Comparison of ENCODE assay signal across 8 cellular contexts in the genomic region with DNA sequence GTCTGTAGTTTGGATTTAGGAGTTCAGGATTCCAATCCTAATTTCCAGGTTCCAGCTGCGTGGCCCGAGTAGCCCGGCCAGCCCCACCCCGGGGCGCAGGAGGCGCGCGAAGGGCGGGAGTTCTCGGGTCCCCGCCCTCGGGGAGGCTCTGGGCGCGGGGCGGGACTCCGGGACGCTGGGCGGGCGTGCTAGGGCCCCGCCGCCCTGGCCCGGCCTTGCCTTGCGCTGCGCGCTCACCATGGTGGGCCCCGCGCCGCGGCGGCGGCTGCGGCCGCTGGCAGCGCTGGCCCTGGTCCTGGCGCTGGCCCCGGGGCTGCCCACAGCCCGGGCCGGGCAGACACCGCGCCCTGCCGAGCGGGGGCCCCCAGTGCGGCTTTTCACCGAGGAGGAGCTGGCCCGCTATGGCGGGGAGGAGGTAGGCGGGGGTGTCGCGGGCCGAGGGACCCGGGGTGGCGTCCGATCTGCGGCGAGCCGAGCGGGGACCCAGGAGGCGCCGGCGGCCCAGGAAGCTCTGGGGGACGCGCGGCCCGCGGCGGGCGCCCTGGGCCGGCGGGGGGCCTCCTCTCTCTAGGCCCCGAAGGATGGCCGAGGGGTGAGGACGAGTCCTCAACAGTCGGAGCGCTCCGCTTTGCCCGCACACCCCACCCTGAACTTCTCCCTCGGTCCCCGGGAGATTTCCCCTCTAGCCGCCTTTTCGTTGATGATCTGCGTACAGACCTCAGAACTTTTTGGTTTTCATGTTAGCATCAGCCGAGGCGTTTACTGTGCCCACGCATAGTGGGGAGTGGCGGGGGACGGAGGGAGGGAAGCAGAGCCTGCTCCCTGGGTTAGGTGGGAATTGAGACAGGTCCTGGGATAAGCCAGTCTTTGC. TPM values are rescaled to one million over a fixed set of nuclear protein-coding genes. Genes with fewer than 3 reads are reported as not detected.
DNase-seq lines count a peak whose midpoint lies in the region; ATAC-seq, FAIRE-seq and TF ChIP-seq lines count a peak whose summit lies in the region.

TSS of gene NENF (plus strand) at position 215 of the 871 bp plus-strand sequence. CDS start at position 239, 24 bp downstream.

- intact Hi-C loops in ascending aorta (cut with DNase I): loop anchor here (1.0 to 5.0 kb wide), 4 partner anchors 19 to 266 kb away; partner anchors contain the start of genes BATF3, PACC1 and PPP2R5A

- H3K4me1 ChIP-seq in ascending aorta: peaks cover 3 to 9% of the 10 kb centered on the region in 2 donors

- H3K36me3 ChIP-seq in ascending aorta: no peaks in the 10 kb centered on the region

- no peaks in the 10 kb centered on the region for H3K27me3 ChIP-seq in ascending aorta

- DNase-seq in GM12891 (ENCODE audit: insufficient read length, low spot score): peak; percentile 94
- DNase-seq in NCI-H1092 (lab: John Stamatoyannopoulos, UW): peak; percentile 81
- DNase-seq in T-helper 2 cell: peak; percentile 52 to 87 (median 59)
- peak; percentile 50 to 92 for DNase-seq in ascending aorta (ENCODE audit: low spot score in 2 of 2)
- DNase-seq in hepatic stellate cell (ENCODE audit: low spot score): peak; percentile 92
- DNase-seq in retina: peak; percentile 62
- DNase-seq in cortex of kidney (lab: John Stamatoyannopoulos, UW): no peak

- H3K4me3 ChIP-seq in ascending aorta: peak within 1 kb of the TSS; percentile 87 to 97

- peak within 1 kb of the TSS; percentile 88 to 98 for H3K27ac ChIP-seq in ascending aorta

- peak; percentile 34; the same call in 1 of the 2 replicates for TF ChIP-seq POLR2A in GM12891 (IDR thresholded peaks at IDR 0.05; ENCODE audit: low read depth, low read length)

- peak in 1 of 3 experiments; percentile 14 for TF ChIP-seq CTCF in ascending aorta (IDR thresholded peaks at IDR 0.05)

- FAIRE-seq in GM12891 (lab: Jason Lieb, UNC): peak; percentile 87

- peak; percentile 98 for ATAC-seq in HG02588 (IDR thresholded peaks at IDR 0.05; ENCODE audit: unreplicated experiment)

- H3K9me3 ChIP-seq in ascending aorta: no peaks in the 10 kb centered on the region

TF ChIP-seq in GM12891, 5 proteins besides CTCF, POLR2A, EP300 and RAD21:
- 0 out of 2 replicates have a peak, but pooled peaks have one; percentile 14 for TF ChIP-seq POLR2AphosphoS5 (IDR thresholded peaks at IDR 0.05; ENCODE audit: low read depth, low read length)
- no peak for TF ChIP-seq SPI1 (IDR thresholded peaks at IDR 0.05; ENCODE audit: low read depth, low read length)
- no peak for TF ChIP-seq PAX5 (IDR thresholded peaks at IDR 0.05; ENCODE audit: insufficient read depth, low read length, severe bottlenecking)
- TF ChIP-seq POU2F2 (IDR thresholded peaks at IDR 0.05; ENCODE audit: low read depth, low read length): no peak
- 0 out of 2 replicates have a peak, but pooled peaks have one; percentile 39 for TF ChIP-seq TAF1 (IDR thresholded peaks at IDR 0.05; ENCODE audit: low read depth, low read length)

RNA-seq across cellular contexts. Expression of gene NENF, which starts in this region (rescaled TPM):
- polyA plus RNA-seq in GM12891 (2012; ENCODE audit: low read depth, missing spikeins): 46.5 TPM
- 186 TPM for total RNA-seq in ascending aorta
